Comparison of ENCODE assay signal across 1 cellular context in the genomic region with DNA sequence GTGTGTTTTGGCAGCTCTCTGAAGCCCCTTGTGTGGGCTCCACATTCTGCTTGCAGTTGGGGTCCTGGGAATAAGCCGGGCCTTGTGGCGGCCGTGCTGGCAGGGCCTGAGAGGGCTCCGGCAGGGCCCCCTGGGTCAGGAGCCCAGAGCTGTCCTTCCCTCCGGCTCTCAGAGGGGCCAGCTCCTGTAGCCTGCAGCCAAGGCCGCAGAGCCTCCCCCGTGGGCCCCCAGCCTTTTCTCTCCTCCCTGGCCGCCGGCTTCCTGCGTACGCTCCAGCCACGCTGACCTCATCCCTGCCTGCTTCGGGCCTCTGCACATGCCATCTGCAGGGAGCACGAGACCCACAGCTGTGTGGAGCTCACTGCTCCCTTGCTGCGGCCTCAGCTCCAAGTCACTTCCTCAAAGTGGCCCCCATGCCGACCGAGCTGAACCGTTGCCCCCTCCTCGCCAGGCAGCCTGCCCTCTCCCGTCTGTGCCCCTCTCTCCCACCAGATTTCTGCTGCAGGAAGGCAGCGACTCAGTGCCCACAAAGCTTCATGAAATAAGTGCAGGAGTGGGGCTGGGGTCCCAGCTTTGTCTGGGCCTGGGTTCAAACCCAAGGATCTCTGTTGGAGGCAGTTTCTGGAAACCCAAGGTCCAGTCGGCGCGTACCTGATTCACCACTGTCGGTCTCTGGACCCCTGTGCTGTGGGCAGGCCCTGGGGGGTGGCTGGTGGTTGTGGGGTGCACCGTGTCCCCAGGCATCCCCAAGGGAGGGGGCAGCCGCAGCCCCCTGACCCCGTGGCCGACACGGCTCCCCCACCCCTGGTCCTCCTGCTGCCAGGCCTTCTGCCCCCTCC.
TF ChIP-seq lines count a peak whose summit lies in the region.

No MANE protein-coding gene starts in this region.

TF ChIP-seq in IMR-90, 13 proteins besides CTCF, POLR2A, EP300 and RAD21:
- TF ChIP-seq MAZ (IDR thresholded peaks at IDR 0.05; ENCODE audit: borderline replicate concordance, low read depth, low read length) (peak; percentile 4; the same call in 1 of the 2 replicates), RCOR1 (IDR thresholded peaks at IDR 0.05; ENCODE audit: insufficient replicate concordance, low read length) (no peak), BHLHE40 (IDR thresholded peaks at IDR 0.05; ENCODE audit: low read depth, low read length) (peak; percentile 97), NFE2L2 (IDR thresholded peaks at IDR 0.05; ENCODE audit: low read depth, low read length) (no peak)
